Comparison of ENCODE assay signal across 11 cellular contexts in genomic region chr15:74172751-74173544, GRCh38. TPM values are rescaled to one million over a fixed set of nuclear protein-coding genes. Genes with fewer than 3 reads are reported as not detected.
DNase-seq lines count a peak whose midpoint lies in the region; ATAC-seq and TF ChIP-seq lines count a peak whose summit lies in the region.
"Had no signal": no experiment of that assay in that cellular context is flagged by ENCODE, and none has a peak within 500 bp of the region (broad histone marks: within the 10 kb centered on the region; RNA-seq: fewer than 3 reads in every experiment).

No MANE protein-coding gene starts in this region.

- 60 to 67% (median 60%) methylated on average over 15 of the region's 15 CpGs for WGBS in psoas muscle, 3 donors

- TF ChIP-seq CTCF in right atrium auricular region (IDR thresholded peaks at IDR 0.05) (no peak), psoas muscle (IDR thresholded peaks at IDR 0.05) (no peak)

- peak overlapping the region in 1 of 2 donors; percentile 28 for H3K4me3 ChIP-seq in right atrium auricular region
- H3K4me3 ChIP-seq in psoas muscle, result no peak overlapping the region

- H3K9me3 ChIP-seq in right atrium auricular region (no peaks in the 10 kb centered on the region), psoas muscle (no peaks in the 10 kb centered on the region)

- ATAC-seq in psoas muscle, result peak in 3 of 4 donors; percentile 34 to 68 (median 57)
- ATAC-seq in HG02610 (IDR thresholded peaks at IDR 0.05; ENCODE audit: unreplicated experiment), result no peak

- no peaks in the 10 kb centered on the region for H3K27me3 ChIP-seq in right atrium auricular region
- peaks cover 0 to 5% (median 5%) of the 10 kb centered on the region in 3 donors for H3K27me3 ChIP-seq in psoas muscle (ENCODE audit: insufficient read depth in 3 of 3, low read length in 2 of 3)

- H3K36me3 ChIP-seq in right atrium auricular region (no peaks in the 10 kb centered on the region), psoas muscle (ENCODE audit: insufficient read depth in 1 of 2, low read depth in 1 of 2) (no peaks in the 10 kb centered on the region)

- H3K4me1 ChIP-seq in right atrium auricular region (peaks cover 0 to 78% of the 10 kb centered on the region in 2 donors), psoas muscle (peaks cover 3% of the 10 kb centered on the region)

- intact Hi-C loops in psoas muscle (cut with DNase I), result no loop called here

- DNase-seq in Daoy (ENCODE audit: low read depth), result peak; percentile 64
- DNase-seq in right atrium auricular region (ENCODE audit: low spot score), result peak; percentile 78
- peak; percentile 74 to 85 for DNase-seq in psoas muscle
- no peak for DNase-seq in glomerular visceral epithelial cell (ENCODE audit: extremely low spot score)
- no peak for DNase-seq in kidney tubule cell (ENCODE audit: low spot score)
- DNase-seq in activated CD4-positive, alpha-beta T cell treated with anti-CD3 and anti-CD28 coated beads for 1 hour, result no peak
- DNase-seq: hippocampal formation, NCI-H1930 had no signal

- peak overlapping the region; percentile 16 for H3K27ac ChIP-seq in angular gyrus (ENCODE audit: low read depth, low read length)
- peak overlapping the region; percentile 78 to 84 for H3K27ac ChIP-seq in right atrium auricular region
- H3K27ac ChIP-seq in psoas muscle, result peak overlapping the region; percentile 53

RNA-seq across cellular contexts. Expression of gene ISLR, which starts 0.6 kb away (rescaled TPM):
- total RNA-seq in Daoy (2014; rRNA removed; shearing (Covaris generic)), result 0.06 and 0.29 TPM in 2 replicates
- 10 to 100 TPM; 51.9 to 59.9 TPM for total RNA-seq in right atrium auricular region
- 10 to 100 TPM in 2 of 4 donors, 1 to 10 TPM in 2; 2.6 to 18.0 (median 7.8) TPM for total RNA-seq in psoas muscle
- 1 to 10 TPM; 2.6 to 4.1 (median 4.1) TPM for polyA plus RNA-seq in psoas muscle
- total RNA-seq: T-helper 2 cell treated with Interferon-gamma antibody and Interleukin-4, amounts not matched to agents 100 ng/mL and 5 ng/mL, for 36 hours had no signal

RNA-seq across cellular contexts. Expression of gene STRA6, which starts 29.6 kb away (rescaled TPM):
- 28.3 and 30.8 TPM in 2 replicates for total RNA-seq in Daoy (2014; rRNA removed; shearing (Covaris generic))
- total RNA-seq in right atrium auricular region (under 1 TPM; 0.22 to 0.55 TPM), psoas muscle (not detected)
- under 1 TPM in 1 of 3 donors, not detected in 2; 0.05 TPM for polyA plus RNA-seq in psoas muscle
- total RNA-seq: T-helper 2 cell treated with Interferon-gamma antibody and Interleukin-4, amounts not matched to agents 100 ng/mL and 5 ng/mL, for 36 hours had no signal

RNA-seq across cellular contexts. Expression of gene ISLR2, which starts 42.6 kb away (rescaled TPM):
- not detected in 2 replicates for total RNA-seq in Daoy (2014; rRNA removed; shearing (Covaris generic))
- 1 to 10 TPM in 1 of 2 donors, under 1 TPM in 1; 0.31 to 2.6 TPM for total RNA-seq in right atrium auricular region
- total RNA-seq in psoas muscle, result 1 to 10 TPM; 1.1 to 2.2 (median 1.6) TPM
- 1 to 10 TPM; 1.2 to 1.7 (median 1.4) TPM for polyA plus RNA-seq in psoas muscle
- total RNA-seq: T-helper 2 cell treated with Interferon-gamma antibody and Interleukin-4, amounts not matched to agents 100 ng/mL and 5 ng/mL, for 36 hours had no signal

Comparison
In these comparisons a context has a peak if more than half of its experiments do, and no peak if none do; other contexts are left out.
1. DNase-seq: peak in Daoy (single experiment), right atrium auricular region (single experiment) and psoas muscle (2 of 2); none in glomerular visceral epithelial cell (single experiment), kidney tubule cell (single experiment) and activated CD4-positive, alpha-beta T cell treated with anti-CD3 and anti-CD28 coated beads for 1 hour (single experiment).
2. H3K27ac ChIP-seq: peak in every context shown above with its lines; median percentile 81 in right atrium auricular region; 53 in psoas muscle; 16 in angular gyrus.
3. RNA of gene STRA6, which starts 29.6 kb away (total RNA-seq): 28.3 to 30.8 TPM in Daoy; 0.22 to 0.55 TPM in right atrium auricular region and not detected in psoas muscle; every median in the first group is over 10 times any median in the second.